In genomic region chr1:91827094-91828006, GRCh38 we compare ENCODE assay signal across 1 cellular context.
TF ChIP-seq lines count a peak whose summit lies in the region.

No MANE protein-coding gene starts in this region.

TF ChIP-seq in HepG2, 621 proteins besides CTCF, POLR2A, EP300 and RAD21 (continued from another document and continues in another):
- no peak for TF ChIP-seq BCL3 (CRISPR knock-in tag; IDR thresholded peaks at IDR 0.05)
- TF ChIP-seq NFATC3 (CRISPR knock-in tag; IDR thresholded peaks at IDR 0.05), result no peak
- TF ChIP-seq, protein P1, sequence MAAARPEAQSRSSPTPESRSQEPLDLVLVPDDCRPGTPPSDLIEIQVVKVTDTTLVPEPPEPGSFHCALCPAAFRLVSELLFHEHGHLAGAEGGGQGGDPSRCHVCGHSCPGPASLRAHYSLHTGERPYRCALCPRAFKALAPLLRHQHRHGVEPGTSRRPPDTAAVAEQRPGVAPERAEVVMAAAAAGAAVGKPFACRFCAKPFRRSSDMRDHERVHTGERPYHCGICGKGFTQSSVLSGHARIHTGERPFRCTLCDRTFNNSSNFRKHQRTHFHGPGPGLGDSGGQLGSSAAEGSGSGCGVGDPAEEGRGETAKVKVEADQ (CRISPR knock-in tag; IDR thresholded peaks at IDR 0.05; ENCODE audit: borderline replicate concordance), result no peak
- TF ChIP-seq PATZ1 (CRISPR knock-in tag; IDR thresholded peaks at IDR 0.05), result peak; percentile 35
- no peak for TF ChIP-seq NR2F1 (CRISPR knock-in tag; IDR thresholded peaks at IDR 0.05)
- no peak for TF ChIP-seq SP1 (IDR thresholded peaks at IDR 0.05)
- no peak for TF ChIP-seq SP1 (CRISPR knock-in tag; IDR thresholded peaks at IDR 0.05)
- no peak for TF ChIP-seq ZNF891 (CRISPR knock-in tag; IDR thresholded peaks at IDR 0.05)
- TF ChIP-seq ZBTB43 (CRISPR knock-in tag; conservative IDR thresholded peaks at IDR 0.05), result peak; percentile 22
- no peak; the same call in 1 of the 2 replicates for TF ChIP-seq NFKBIZ (CRISPR knock-in tag; IDR thresholded peaks at IDR 0.05)
- no peak for TF ChIP-seq FIP1L1 (IDR thresholded peaks at IDR 0.05; ENCODE audit: borderline replicate concordance, insufficient read depth, low read depth, low read length)
- TF ChIP-seq ZNF576 (CRISPR knock-in tag; IDR thresholded peaks at IDR 0.05), result no peak
- TF ChIP-seq REL (CRISPR knock-in tag; conservative IDR thresholded peaks at IDR 0.05), result no peak
- TF ChIP-seq, protein P2, sequence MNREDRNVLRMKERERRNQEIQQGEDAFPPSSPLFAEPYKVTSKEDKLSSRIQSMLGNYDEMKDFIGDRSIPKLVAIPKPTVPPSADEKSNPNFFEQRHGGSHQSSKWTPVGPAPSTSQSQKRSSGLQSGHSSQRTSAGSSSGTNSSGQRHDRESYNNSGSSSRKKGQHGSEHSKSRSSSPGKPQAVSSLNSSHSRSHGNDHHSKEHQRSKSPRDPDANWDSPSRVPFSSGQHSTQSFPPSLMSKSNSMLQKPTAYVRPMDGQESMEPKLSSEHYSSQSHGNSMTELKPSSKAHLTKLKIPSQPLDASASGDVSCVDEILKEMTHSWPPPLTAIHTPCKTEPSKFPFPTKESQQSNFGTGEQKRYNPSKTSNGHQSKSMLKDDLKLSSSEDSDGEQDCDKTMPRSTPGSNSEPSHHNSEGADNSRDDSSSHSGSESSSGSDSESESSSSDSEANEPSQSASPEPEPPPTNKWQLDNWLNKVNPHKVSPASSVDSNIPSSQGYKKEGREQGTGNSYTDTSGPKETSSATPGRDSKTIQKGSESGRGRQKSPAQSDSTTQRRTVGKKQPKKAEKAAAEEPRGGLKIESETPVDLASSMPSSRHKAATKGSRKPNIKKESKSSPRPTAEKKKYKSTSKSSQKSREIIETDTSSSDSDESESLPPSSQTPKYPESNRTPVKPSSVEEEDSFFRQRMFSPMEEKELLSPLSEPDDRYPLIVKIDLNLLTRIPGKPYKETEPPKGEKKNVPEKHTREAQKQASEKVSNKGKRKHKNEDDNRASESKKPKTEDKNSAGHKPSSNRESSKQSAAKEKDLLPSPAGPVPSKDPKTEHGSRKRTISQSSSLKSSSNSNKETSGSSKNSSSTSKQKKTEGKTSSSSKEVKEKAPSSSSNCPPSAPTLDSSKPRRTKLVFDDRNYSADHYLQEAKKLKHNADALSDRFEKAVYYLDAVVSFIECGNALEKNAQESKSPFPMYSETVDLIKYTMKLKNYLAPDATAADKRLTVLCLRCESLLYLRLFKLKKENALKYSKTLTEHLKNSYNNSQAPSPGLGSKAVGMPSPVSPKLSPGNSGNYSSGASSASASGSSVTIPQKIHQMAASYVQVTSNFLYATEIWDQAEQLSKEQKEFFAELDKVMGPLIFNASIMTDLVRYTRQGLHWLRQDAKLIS (CRISPR knock-in tag; IDR thresholded peaks at IDR 0.05), result peak; percentile 90; the same call in 1 of the 2 replicates
- no peak for TF ChIP-seq ELK4 (CRISPR knock-in tag; IDR thresholded peaks at IDR 0.05; ENCODE audit: borderline replicate concordance)
- peak; percentile 75 for TF ChIP-seq GATAD2A (CRISPR knock-in tag; IDR thresholded peaks at IDR 0.05)
- peak; percentile 67 for TF ChIP-seq FOXJ3 (CRISPR knock-in tag; IDR thresholded peaks at IDR 0.05; ENCODE audit: borderline replicate concordance)
- TF ChIP-seq ZNF629 (CRISPR knock-in tag; conservative IDR thresholded peaks at IDR 0.05), result peak; percentile 37; the same call in 1 of the 2 replicates
- peak; percentile 96 for TF ChIP-seq NFIC (IDR thresholded peaks at IDR 0.05; ENCODE audit: low read length)
- TF ChIP-seq ZSCAN31 (CRISPR knock-in tag; IDR thresholded peaks at IDR 0.05; ENCODE audit: low read depth), result peak; percentile 67; the same call in 1 of the 2 replicates
- peak; percentile 67; the same call in 1 of the 2 replicates for TF ChIP-seq RXRA (CRISPR knock-in tag; IDR thresholded peaks at IDR 0.05)
- 0 out of 2 replicates have a peak, but pooled peaks have one; percentile 73 for TF ChIP-seq ZNF841 (CRISPR knock-in tag; IDR thresholded peaks at IDR 0.05; ENCODE audit: borderline replicate concordance)
- no peak for TF ChIP-seq POLR2AphosphoS2 (IDR thresholded peaks at IDR 0.05; ENCODE audit: low read depth, low read length)
- no peak for TF ChIP-seq ZKSCAN5 (CRISPR knock-in tag; IDR thresholded peaks at IDR 0.05)
- peak; percentile 36 for TF ChIP-seq XRCC5 (optimal IDR thresholded peaks at IDR 0.05; ENCODE audit: low read length)
- TF ChIP-seq, protein P3, sequence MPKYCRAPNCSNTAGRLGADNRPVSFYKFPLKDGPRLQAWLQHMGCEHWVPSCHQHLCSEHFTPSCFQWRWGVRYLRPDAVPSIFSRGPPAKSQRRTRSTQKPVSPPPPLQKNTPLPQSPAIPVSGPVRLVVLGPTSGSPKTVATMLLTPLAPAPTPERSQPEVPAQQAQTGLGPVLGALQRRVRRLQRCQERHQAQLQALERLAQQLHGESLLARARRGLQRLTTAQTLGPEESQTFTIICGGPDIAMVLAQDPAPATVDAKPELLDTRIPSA (CRISPR knock-in tag; IDR thresholded peaks at IDR 0.05; ENCODE audit: borderline replicate concordance), result no peak
- no peak for TF ChIP-seq ZNF616 (CRISPR knock-in tag; IDR thresholded peaks at IDR 0.05; ENCODE audit: low read depth)
- TF ChIP-seq HMGA1 (CRISPR knock-in tag; conservative IDR thresholded peaks at IDR 0.05), result no peak
- no peak for TF ChIP-seq ZNF446 (CRISPR knock-in tag; IDR thresholded peaks at IDR 0.05)
- TF ChIP-seq, protein P4, sequence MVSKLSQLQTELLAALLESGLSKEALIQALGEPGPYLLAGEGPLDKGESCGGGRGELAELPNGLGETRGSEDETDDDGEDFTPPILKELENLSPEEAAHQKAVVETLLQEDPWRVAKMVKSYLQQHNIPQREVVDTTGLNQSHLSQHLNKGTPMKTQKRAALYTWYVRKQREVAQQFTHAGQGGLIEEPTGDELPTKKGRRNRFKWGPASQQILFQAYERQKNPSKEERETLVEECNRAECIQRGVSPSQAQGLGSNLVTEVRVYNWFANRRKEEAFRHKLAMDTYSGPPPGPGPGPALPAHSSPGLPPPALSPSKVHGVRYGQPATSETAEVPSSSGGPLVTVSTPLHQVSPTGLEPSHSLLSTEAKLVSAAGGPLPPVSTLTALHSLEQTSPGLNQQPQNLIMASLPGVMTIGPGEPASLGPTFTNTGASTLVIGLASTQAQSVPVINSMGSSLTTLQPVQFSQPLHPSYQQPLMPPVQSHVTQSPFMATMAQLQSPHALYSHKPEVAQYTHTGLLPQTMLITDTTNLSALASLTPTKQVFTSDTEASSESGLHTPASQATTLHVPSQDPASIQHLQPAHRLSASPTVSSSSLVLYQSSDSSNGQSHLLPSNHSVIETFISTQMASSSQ (IDR thresholded peaks at IDR 0.05; ENCODE audit: low read depth), result peak; percentile 89
- TF ChIP-seq, protein P4 (CRISPR knock-in tag; IDR thresholded peaks at IDR 0.05; ENCODE audit: borderline replicate concordance), result peak; percentile 97
- TF ChIP-seq ZNF678 (CRISPR knock-in tag; IDR thresholded peaks at IDR 0.05), result no peak
- TF ChIP-seq AHDC1 (CRISPR knock-in tag; IDR thresholded peaks at IDR 0.05; ENCODE audit: borderline replicate concordance), result peak; percentile 90
- TF ChIP-seq NAIF1 (CRISPR knock-in tag; IDR thresholded peaks at IDR 0.05; ENCODE audit: borderline replicate concordance), result 0 out of 2 replicates have a peak, but pooled peaks have one; percentile 32
- TF ChIP-seq POGZ (CRISPR knock-in tag; IDR thresholded peaks at IDR 0.05), result peak; percentile 35; the same call in 1 of the 2 replicates
- peak; percentile 27; the same call in 1 of the 2 replicates for TF ChIP-seq ZNF510 (CRISPR knock-in tag; IDR thresholded peaks at IDR 0.05; ENCODE audit: low read depth)
